8 cellular contexts compared by ENCODE assay signal in the genomic region with DNA sequence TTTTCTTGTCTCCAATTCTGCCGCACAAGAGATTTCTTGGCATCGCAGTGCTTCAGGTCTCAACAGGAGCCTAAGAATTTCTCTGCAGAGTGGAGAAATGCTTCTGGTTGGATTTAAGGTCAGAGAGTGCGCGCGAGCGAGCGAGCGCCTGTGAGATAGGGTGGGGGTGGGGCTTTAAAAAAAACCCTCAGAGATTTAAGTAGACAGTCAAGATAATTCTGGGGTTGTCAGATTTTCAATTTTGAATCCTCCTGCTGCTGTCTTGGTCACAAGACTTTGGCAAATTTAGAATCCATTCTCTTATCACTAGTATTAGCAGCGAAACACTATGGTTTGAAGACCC. TPM values are rescaled to one million over a fixed set of nuclear protein-coding genes. Genes with fewer than 3 reads are reported as not detected.
DNase-seq lines count a peak whose midpoint lies in the region; ATAC-seq, FAIRE-seq and TF ChIP-seq lines count a peak whose summit lies in the region.

No MANE protein-coding gene starts in this region.

- no peaks in the 10 kb centered on the region for H3K36me3 ChIP-seq in CD4-positive, CD25-positive, alpha-beta regulatory T cell (ENCODE audit: control insufficient read depth, insufficient read depth, low read length)
- no peaks in the 10 kb centered on the region for H3K36me3 ChIP-seq in MG63
- no peaks in the 10 kb centered on the region for H3K36me3 ChIP-seq in HepG2 (replicated peaks in 1 of 2; ENCODE audit: control insufficient read depth in 1 of 2, insufficient read depth in 2 of 2, low read length in 2 of 2)
- no peaks in the 10 kb centered on the region for H3K36me3 ChIP-seq in testis (ENCODE audit: low read depth, missing control alignments)

- CTCF ChIA-PET in HepG2 (lab: Yijun Ruan, JAX; ENCODE audit: low intra/inter-chr PET ratio, low total read pairs): no interaction called here

- FAIRE-seq in HepG2 (lab: Jason Lieb, UNC): peak; percentile 30

- H3K27me3 Mint-ChIP-seq in CD4-positive, CD25-positive, alpha-beta regulatory T cell: peaks cover 12% of the 10 kb centered on the region

- peak overlapping the region; percentile 83 for H3K4me2 ChIP-seq in HepG2 (ENCODE audit: low read depth, low read length)

- H2AFZ ChIP-seq in HepG2 (ENCODE audit: low read length): peak overlapping the region; percentile 91

- POLR2A ChIA-PET in HepG2 (lab: Yijun Ruan, JAX): interaction anchor here (1.1 to 5.0 kb wide), 2 partner anchors 50 to 116 kb away, joined by 5 to 47 read pairs; partner anchors contain the start of genes CPEB3 and MARCHF5

- TF ChIP-seq EP300 in HepG2 (IDR thresholded peaks at IDR 0.05; ENCODE audit: low read depth in 2 of 2, low read length in 2 of 2) (no peak), HepG2 (CRISPR knock-in tag; IDR thresholded peaks at IDR 0.05; ENCODE audit: borderline replicate concordance) (no peak)

- peaks cover 20% of the 10 kb centered on the region for H3K4me1 ChIP-seq in CD4-positive, CD25-positive, alpha-beta regulatory T cell (ENCODE audit: control insufficient read depth, insufficient read depth, low read length, poor library complexity, severe bottlenecking)
- peaks cover 44% of the 10 kb centered on the region for H3K4me1 ChIP-seq in HepG2 (ENCODE audit: insufficient read depth, low read length)
- H3K4me1 ChIP-seq in testis: peaks cover 13% of the 10 kb centered on the region

- TF ChIP-seq RAD21 in HepG2 (CRISPR knock-in tag; IDR thresholded peaks at IDR 0.05): no peak

- TF ChIP-seq POLR2A in HepG2 (IDR thresholded peaks at IDR 0.05; ENCODE audit: insufficient read depth in 1 of 2, low read depth in 2 of 2, low read length in 2 of 2): no peak
- TF ChIP-seq POLR2A in testis (IDR thresholded peaks at IDR 0.05): no peak

- H3K4me1 Mint-ChIP-seq in CD4-positive, CD25-positive, alpha-beta regulatory T cell: peaks cover 18 to 38% (median 29%) of the 10 kb centered on the region in 4 donors

- H3K79me2 ChIP-seq in HepG2 (ENCODE audit: insufficient read depth, low read length): no peaks in the 10 kb centered on the region

- no TSS peak for BruUV-seq in HepG2 (replicated peaks; lab: Mats Ljungman, UMichigan)

- H3K4me3 ChIP-seq in CD4-positive, CD25-positive, alpha-beta regulatory T cell (ENCODE audit: low read depth, low read length): peak overlapping the region; percentile 100
- H3K4me3 ChIP-seq in MG63 (peak overlapping the region; percentile 62), HepG2 (replicated peaks in 1 of 3; ENCODE audit: insufficient read depth in 1 of 3, low read depth in 2 of 3, low read length in 3 of 3) (peak overlapping the region; percentile 78 to 91 (median 89)), testis (peak overlapping the region; percentile 63 to 65)

- H3K4me3 Mint-ChIP-seq in CD4-positive, CD25-positive, alpha-beta regulatory T cell: peak overlapping the region; percentile 90 to 96 (median 94)

- H4K20me1 ChIP-seq in HepG2 (ENCODE audit: insufficient read depth, low read length): no peaks in the 10 kb centered on the region

- no peak for ATAC-seq in CD4-positive, CD25-positive, alpha-beta regulatory T cell (ENCODE audit: low read depth in 2 of 2)
- ATAC-seq in HepG2 (no peak), GM19455 (IDR thresholded peaks at IDR 0.05; ENCODE audit: unreplicated experiment) (no peak), HG03175 (IDR thresholded peaks at IDR 0.05; ENCODE audit: unreplicated experiment) (no peak)

- peak overlapping the region in 2 of 3 donors; percentile 31 to 89 for H3K27ac Mint-ChIP-seq in CD4-positive, CD25-positive, alpha-beta regulatory T cell

- no peaks in the 10 kb centered on the region for H3K9me3 ChIP-seq in CD4-positive, CD25-positive, alpha-beta regulatory T cell (ENCODE audit: control insufficient read depth in 2 of 2, low read length in 2 of 2)
- H3K9me3 ChIP-seq in MG63 (no peaks in the 10 kb centered on the region), HepG2 (ENCODE audit: low read length) (no peaks in the 10 kb centered on the region), testis (no peaks in the 10 kb centered on the region)

- no peaks in the 10 kb centered on the region for H3K9me3 Mint-ChIP-seq in CD4-positive, CD25-positive, alpha-beta regulatory T cell

- H3K36me3 Mint-ChIP-seq in CD4-positive, CD25-positive, alpha-beta regulatory T cell: no peaks in the 10 kb centered on the region

- DNase-seq in CD4-positive, CD25-positive, alpha-beta regulatory T cell: no peak
- DNase-seq in MG63 (peak; percentile 3), caudate nucleus (lab: John Stamatoyannopoulos, UW) (peak in 32 of 61 donors; percentile 6 to 61 (median 40)), HepG2 (ENCODE audit: low spot score) (peak; percentile 24), testis (peak; percentile 41), mesenteric fat pad (ENCODE audit: low spot score) (no peak)

- 4% methylated on average over 9 of the region's 9 CpGs for WGBS in HepG2 (ENCODE audit: low lambda C conversion rate)
- 5 to 6% methylated on average over 9 of the region's 9 CpGs for WGBS in testis, 2 donors

- TF ChIP-seq CTCF in HepG2 (CRISPR knock-in tag; IDR thresholded peaks at IDR 0.05): no peak
- TF ChIP-seq CTCF in testis (IDR thresholded peaks at IDR 0.05): no peak

- H3K27ac ChIP-seq in CD4-positive, CD25-positive, alpha-beta regulatory T cell (ENCODE audit: insufficient read depth, low read length, poor library complexity, severe bottlenecking): no peak overlapping the region
- H3K27ac ChIP-seq in caudate nucleus (ENCODE audit: low read depth, low read length): peak overlapping the region; percentile 97
- H3K27ac ChIP-seq in HepG2 (ENCODE audit: extremely low read length, insufficient read depth, low read length): peak overlapping the region; percentile 92
- H3K27ac ChIP-seq in testis: peak overlapping the region; percentile 67 to 83

- intact Hi-C loops in HepG2 (cut with micrococcal nuclease; ENCODE audit: unreplicated experiment): no loop called here
- intact Hi-C loops in testis (cut with DNase I; ENCODE audit: low total_unique reads): no loop called here

- in situ Hi-C loops in HepG2 (cut with HindIII; ENCODE audit: extremely low pct_ligation_motif_present, low pct_unique_long_range_greater_than_20kb): loop anchor here (5.0 kb wide), 1 partner anchor 51 kb away; the partner anchor contains the start of genes CPEB3 and MARCHF5

- peak overlapping the region; percentile 80 for H3K9ac ChIP-seq in HepG2 (ENCODE audit: insufficient read depth, low read depth, low read length)

- no peaks in the 10 kb centered on the region for H3K27me3 ChIP-seq in CD4-positive, CD25-positive, alpha-beta regulatory T cell (ENCODE audit: control insufficient read depth, insufficient read depth, low read length)
- H3K27me3 ChIP-seq in MG63 (no peaks in the 10 kb centered on the region), HepG2 (ENCODE audit: control insufficient read depth in 1 of 2, insufficient read depth in 2 of 2, low read length in 2 of 2) (no peaks in the 10 kb centered on the region), testis (no peaks in the 10 kb centered on the region)

RNA-seq across cellular contexts. Expression of gene CPEB3, which starts 49.7 kb away (rescaled TPM):
- 4.4 TPM for total RNA-seq in CD4-positive, CD25-positive, alpha-beta regulatory T cell
- polyA plus RNA-seq in CD4-positive, CD25-positive, alpha-beta regulatory T cell: 1 to 10 TPM in 1 of 4 donors, under 1 TPM in 3; 0.47 to 2.2 (median 0.93) TPM
- total RNA-seq in MG63 (2014; rRNA removed; shearing (Covaris generic); ENCODE audit: low replicate concordance): 0.53 and 0.84 TPM in 2 replicates
- total RNA-seq in HepG2 (2016; rRNA removed; fragmentation: Illumina TruSeq; extraction: Trizol): 0.66 and 0.88 TPM in 2 replicates
- 0.30 and 0.35 TPM in 2 replicates for total RNA-seq in HepG2 (2016; cell fraction: cytosol; rRNA removed; fragmentation: Illumina TruSeq; extraction: Trizol; ENCODE audit: low read depth)
- 0.48 and 0.65 TPM in 2 replicates for total RNA-seq in HepG2 (2016; cell fraction: insoluble cytoplasmic fraction; rRNA removed; fragmentation: Illumina TruSeq; extraction: Trizol)
- total RNA-seq in HepG2 (2016; cell fraction: membrane; rRNA removed; fragmentation: Illumina TruSeq; extraction: Trizol): 0.28 and 0.31 TPM in 2 replicates
- 1.1 TPM in 2 replicates for total RNA-seq in HepG2 (2016; cell fraction: nucleus; rRNA removed; fragmentation: Illumina TruSeq; extraction: Trizol)
- polyA plus RNA-seq in HepG2 (2011; rRNA removed): 0.67 and 0.70 TPM in 2 replicates
- 0.31 and 0.51 TPM in 2 replicates for polyA plus RNA-seq in HepG2 (2011; cell fraction: cytosol; rRNA removed)
- 2.0 and 2.3 TPM in 2 replicates for polyA plus RNA-seq in HepG2 (2011; cell fraction: nucleus; rRNA removed)
- polyA plus RNA-seq in HepG2 (2012): 1.3 and 1.8 TPM in 2 replicates
- 0.01 TPM in 1 of 2 replicates, not detected in the other for polyA plus RNA-seq in HepG2 (2016; cell fraction: cytosol; fragmentation: Illumina TruSeq; extraction: Trizol; ENCODE audit: low read depth)
- 0.78 and 0.79 TPM in 2 replicates for polyA plus RNA-seq in HepG2 (2016; cell fraction: insoluble cytoplasmic fraction; fragmentation: Illumina TruSeq; extraction: Trizol; ENCODE audit: low read depth)
- polyA plus RNA-seq in HepG2 (2016; cell fraction: membrane; fragmentation: Illumina TruSeq; extraction: Trizol; ENCODE audit: low read depth): 0.10 and 0.11 TPM in 2 replicates
- polyA plus RNA-seq in HepG2 (2016; cell fraction: nucleus; fragmentation: Illumina TruSeq; extraction: Trizol; ENCODE audit: insufficient read depth, low read depth): 1.2 and 1.6 TPM in 2 replicates
- 2.5 and 2.8 TPM in 2 replicates for polyA minus RNA-seq in HepG2 (2011; rRNA and poly(A)+ RNA removed; ENCODE audit: low replicate concordance)
- polyA minus RNA-seq in HepG2 (2011; cell fraction: cytosol; rRNA and poly(A)+ RNA removed): 1.3 and 1.8 TPM in 2 replicates
- 4.7 and 4.8 TPM in 2 replicates for polyA minus RNA-seq in HepG2 (2011; cell fraction: nucleus; rRNA and poly(A)+ RNA removed)
- 10 to 100 TPM; 19.4 to 32.4 TPM for total RNA-seq in testis
- 23.5 TPM for polyA plus RNA-seq in testis (ENCODE audit: insufficient read depth, low read depth, low replicate concordance)
- 4.2 TPM for total RNA-seq in mesenteric fat pad

RNA-seq across cellular contexts. Expression of gene MARCHF5, which starts 49.8 kb away (rescaled TPM):
- 27.8 TPM for total RNA-seq in CD4-positive, CD25-positive, alpha-beta regulatory T cell
- 10 to 100 TPM; 21.8 to 36.6 (median 25.0) TPM for polyA plus RNA-seq in CD4-positive, CD25-positive, alpha-beta regulatory T cell
- total RNA-seq in MG63 (2014; rRNA removed; shearing (Covaris generic); ENCODE audit: low replicate concordance): 20.1 and 44.0 TPM in 2 replicates
- total RNA-seq in HepG2 (2016; rRNA removed; fragmentation: Illumina TruSeq; extraction: Trizol) (21.0 and 34.7 TPM in 2 replicates), testis (10 to 100 TPM; 17.1 to 23.3 TPM), mesenteric fat pad (52.7 TPM)
- 3.3 TPM in 2 replicates for total RNA-seq in HepG2 (2016; cell fraction: cytosol; rRNA removed; fragmentation: Illumina TruSeq; extraction: Trizol; ENCODE audit: low read depth)
- 19.7 and 32.2 TPM in 2 replicates for total RNA-seq in HepG2 (2016; cell fraction: insoluble cytoplasmic fraction; rRNA removed; fragmentation: Illumina TruSeq; extraction: Trizol)
- 9.9 and 11.9 TPM in 2 replicates for total RNA-seq in HepG2 (2016; cell fraction: membrane; rRNA removed; fragmentation: Illumina TruSeq; extraction: Trizol)
- 16.5 and 17.8 TPM in 2 replicates for total RNA-seq in HepG2 (2016; cell fraction: nucleus; rRNA removed; fragmentation: Illumina TruSeq; extraction: Trizol)
- polyA plus RNA-seq in HepG2 (2011; rRNA removed) (18.6 and 19.4 TPM in 2 replicates), testis (ENCODE audit: insufficient read depth, low read depth, low replicate concordance) (53.9 TPM)
- 10.8 and 16.2 TPM in 2 replicates for polyA plus RNA-seq in HepG2 (2011; cell fraction: cytosol; rRNA removed)
- 23.2 and 32.1 TPM in 2 replicates for polyA plus RNA-seq in HepG2 (2011; cell fraction: nucleus; rRNA removed)
- 44.4 and 46.6 TPM in 2 replicates for polyA plus RNA-seq in HepG2 (2012)
- 4.4 and 4.6 TPM in 2 replicates for polyA plus RNA-seq in HepG2 (2016; cell fraction: cytosol; fragmentation: Illumina TruSeq; extraction: Trizol; ENCODE audit: low read depth)
- 37.6 and 41.9 TPM in 2 replicates for polyA plus RNA-seq in HepG2 (2016; cell fraction: insoluble cytoplasmic fraction; fragmentation: Illumina TruSeq; extraction: Trizol; ENCODE audit: low read depth)
- polyA plus RNA-seq in HepG2 (2016; cell fraction: membrane; fragmentation: Illumina TruSeq; extraction: Trizol; ENCODE audit: low read depth): 8.6 and 11.3 TPM in 2 replicates
- 27.4 and 27.8 TPM in 2 replicates for polyA plus RNA-seq in HepG2 (2016; cell fraction: nucleus; fragmentation: Illumina TruSeq; extraction: Trizol; ENCODE audit: insufficient read depth, low read depth)
- 4.2 and 9.1 TPM in 2 replicates for polyA minus RNA-seq in HepG2 (2011; rRNA and poly(A)+ RNA removed; ENCODE audit: low replicate concordance)
- polyA minus RNA-seq in HepG2 (2011; cell fraction: cytosol; rRNA and poly(A)+ RNA removed): 8.9 and 10.0 TPM in 2 replicates
- 23.0 and 32.8 TPM in 2 replicates for polyA minus RNA-seq in HepG2 (2011; cell fraction: nucleus; rRNA and poly(A)+ RNA removed)

Comparison
In these comparisons a context has a peak if more than half of its experiments do, and no peak if none do; other contexts are left out.
1. DNase-seq: peak in MG63 (single experiment), caudate nucleus (32 of 61), HepG2 (single experiment) and testis (single experiment); none in CD4-positive, CD25-positive, alpha-beta regulatory T cell (0 of 3) and mesenteric fat pad (single experiment).
2. Peak in every context shown above with its lines, with median percentiles within 50 percentile points of each other: H3K4me3 ChIP-seq.